Comparison of ENCODE assay signal across 24 cellular contexts in genomic region chr2:28970464-28971160, GRCh38. TPM values are rescaled to one million over a fixed set of nuclear protein-coding genes. Genes with fewer than 3 reads are reported as not detected.
DNase-seq lines count a peak whose midpoint lies in the region; ATAC-seq and TF ChIP-seq lines count a peak whose summit lies in the region.
"Had no signal": no experiment of that assay in that cellular context is flagged by ENCODE, and none has a peak within 500 bp of the region (broad histone marks: within the 10 kb centered on the region; RNA-seq: fewer than 3 reads in every experiment).

No MANE protein-coding gene starts in this region.

- H3K4me1 Mint-ChIP-seq in T-helper 17 cell = peaks cover 8% of the 10 kb centered on the region
- H3K4me1 Mint-ChIP-seq: H9 had no signal

- TF ChIP-seq CTCF in BE2C (IDR thresholded peaks at IDR 0.05; ENCODE audit: low read depth, low read length) (no peak), sigmoid colon (IDR thresholded peaks at IDR 0.05) (no peak)

- no peak overlapping the region for H3K27ac ChIP-seq in sigmoid colon
- H3K27ac ChIP-seq: BLaER1, HL-60, Peyer's patch had no signal

- intact Hi-C loops in sigmoid colon (cut with DNase I) = no loop called here

- H3K4me3 ChIP-seq in BE2C (ENCODE audit: low read depth, low read length) = no peak overlapping the region
- H3K4me3 ChIP-seq in sigmoid colon = no peak overlapping the region
- H3K4me3 ChIP-seq: BLaER1, K562, Peyer's patch had no signal

- H3K4me3 Mint-ChIP-seq in T-helper 17 cell = no peak overlapping the region
- H3K4me3 Mint-ChIP-seq: CD4-positive, alpha-beta memory T cell; H9 had no signal

- H3K27me3 ChIP-seq in BE2C = no peaks in the 10 kb centered on the region
- no peaks in the 10 kb centered on the region for H3K27me3 ChIP-seq in sigmoid colon
- H3K27me3 ChIP-seq: BLaER1, Peyer's patch had no signal

- WGBS in sigmoid colon, 2 donors = 85 to 87% methylated on average over 6 of the region's 6 CpGs

- peaks cover 2% of the 10 kb centered on the region for H3K36me3 Mint-ChIP-seq in T-helper 17 cell (ENCODE audit: low read depth)
- H3K36me3 Mint-ChIP-seq: CD4-positive, alpha-beta memory T cell had no signal

- peak; percentile 38 for DNase-seq in BE2C
- DNase-seq in T-helper 17 cell = no peak
- peak; percentile 12 to 18 for DNase-seq in hippocampal formation (lab: John Stamatoyannopoulos, UW)
- peak; percentile 48 for DNase-seq in sigmoid colon
- DNase-seq in DMS 273 treated with DMSO at 0.1 percent for 48 hours (lab: John Stamatoyannopoulos, UW) = no peak
- DNase-seq in NCI-H2107 treated with DMSO at 0.1 percent for 48 hours (lab: John Stamatoyannopoulos, UW; ENCODE audit: unreplicated experiment) = no peak
- DNase-seq: CD4-positive, alpha-beta memory T cell; DND-41; MM.1S; NCI-H1092 treated with DMSO at 0.1 percent for 48 hours; NCI-H1436 treated with DMSO at 0.1 percent for 48 hours; NCI-H1930; NCI-H226; NCI-H524; NCI-H774; NK-92 treated with Interleukin-12 subunit alpha and Interleukin-12 subunit beta, amount 100 ng/mL, for 24 hours; Peyer's patch had no signal

- H3K9me3 ChIP-seq in BE2C (no peaks in the 10 kb centered on the region), T-helper 17 cell (ENCODE audit: control insufficient read depth, low read length, poor library complexity, severe bottlenecking) (no peaks in the 10 kb centered on the region), sigmoid colon (no peaks in the 10 kb centered on the region)
- H3K9me3 ChIP-seq: Caco-2, Peyer's patch had no signal

- TF ChIP-seq POLR2A in sigmoid colon (IDR thresholded peaks at IDR 0.05) = no peak

- no peaks in the 10 kb centered on the region for H3K27me3 Mint-ChIP-seq in T-helper 17 cell
- H3K27me3 Mint-ChIP-seq: CD4-positive, alpha-beta memory T cell had no signal

- TF ChIP-seq EP300 in sigmoid colon (IDR thresholded peaks at IDR 0.05) = no peak

- no peaks in the 10 kb centered on the region for H3K36me3 ChIP-seq in BE2C
- no peaks in the 10 kb centered on the region for H3K36me3 ChIP-seq in sigmoid colon
- H3K36me3 ChIP-seq: BLaER1, Peyer's patch had no signal

- H3K27ac Mint-ChIP-seq in T-helper 17 cell = peak overlapping the region; percentile 24
- H3K27ac Mint-ChIP-seq: CD4-positive, alpha-beta memory T cell; H9 had no signal

- H3K4me1 ChIP-seq in BE2C (no peaks in the 10 kb centered on the region), sigmoid colon (no peaks in the 10 kb centered on the region)
- H3K4me1 ChIP-seq: Caco-2, Peyer's patch had no signal

- ATAC-seq in T-helper 17 cell (no peak), GM18907 (IDR thresholded peaks at IDR 0.05; ENCODE audit: unreplicated experiment) (no peak)
- ATAC-seq: HepG2, K562 had no signal

RNA-seq across cellular contexts. Expression of gene TOGARAM2, which starts 10.5 kb away (rescaled TPM):
- polyA plus RNA-seq in BE2C (2012; ENCODE audit: insufficient read depth, insufficient read length, low read depth) = 1.1 TPM
- 1 to 10 TPM; 4.2 to 5.2 TPM for total RNA-seq in T-helper 17 cell
- total RNA-seq in sigmoid colon = 1 to 10 TPM in 2 of 4 donors, under 1 TPM in 2; 0.28 to 3.2 (median 1.8) TPM
- polyA plus RNA-seq in sigmoid colon = under 1 TPM in 1 of 3 donors, not detected in 2; 0.23 TPM
- total RNA-seq: K562 had no signal
- polyA plus RNA-seq: K562 had no signal

Comparison
In these comparisons a context has a peak if more than half of its experiments do, and no peak if none do; other contexts are left out.
1. DNase-seq: peak in BE2C (single experiment), hippocampal formation (2 of 2) and sigmoid colon (single experiment); none in T-helper 17 cell (0 of 3), DMS 273 treated with DMSO at 0.1 percent for 48 hours (single experiment) and NCI-H2107 treated with DMSO at 0.1 percent for 48 hours (single experiment).